8 cellular contexts compared by ENCODE assay signal in genomic region chr15:58931985-58932384, GRCh38. TPM values are rescaled to one million over a fixed set of nuclear protein-coding genes. Genes with fewer than 3 reads are reported as not detected.
DNase-seq lines count a peak whose midpoint lies in the region; ATAC-seq, FAIRE-seq and TF ChIP-seq lines count a peak whose summit lies in the region.

No MANE protein-coding gene starts in this region.

- peak overlapping the region; percentile 99 to 100 for H3K9ac ChIP-seq in mucosa of rectum (ENCODE audit: low read depth in 1 of 2, low read length in 2 of 2)

- peak in 1 of 2 donors; percentile 13 for DNase-seq in activated T-cell treated with anti-CD3 and anti-CD28 coated beads, Interleukin-2, amount 50 U/mL, for 72 hours
- DNase-seq in activated T-cell treated with anti-CD3 and anti-CD28 coated beads, Interleukin-2, amount 50 U/mL, for 48 hours, result no peak
- no peak for DNase-seq in RCC 7860 (ENCODE audit: low spot score)
- no peak for DNase-seq in dorsolateral prefrontal cortex
- DNase-seq in stimulated activated CD4-positive, alpha-beta T cell treated with anti-CD3 and anti-CD28 coated beads, Interleukin-2, amount 100 ng/mL, for 48 hours, result no peak

- FAIRE-seq in RCC 7860 (lab: Jason Lieb, UNC), result peak; percentile 5

- H3K9me3 Mint-ChIP-seq in activated T-cell treated with anti-CD3 and anti-CD28 coated beads, Interleukin-2, amount 50 U/mL, for 72 hours, result no peaks in the 10 kb centered on the region

- peak overlapping the region; percentile 53 to 97 (median 82) for H3K4me3 ChIP-seq in dorsolateral prefrontal cortex
- H3K4me3 ChIP-seq in mucosa of rectum (ENCODE audit: low read length in 2 of 2), result peak overlapping the region; percentile 98 to 99

- no peaks in the 10 kb centered on the region for H3K27me3 ChIP-seq in dorsolateral prefrontal cortex
- no peaks in the 10 kb centered on the region for H3K27me3 ChIP-seq in mucosa of rectum (ENCODE audit: control insufficient read depth in 2 of 2, insufficient read depth in 2 of 2, low read length in 2 of 2)

- intact Hi-C loops in dorsolateral prefrontal cortex (cut with DNase I), result loop anchor here (5.0 to 10.0 kb wide), 3 partner anchors 247 to 707 kb away; no protein-coding TSS in a partner anchor

- peaks cover 25% of the 10 kb centered on the region for H3K4me1 Mint-ChIP-seq in activated T-cell treated with anti-CD3 and anti-CD28 coated beads, Interleukin-2, amount 50 U/mL, for 72 hours (ENCODE audit: low read depth)

- ATAC-seq in activated T-cell treated with anti-CD3 and anti-CD28 coated beads, Interleukin-2, amount 50 U/mL, for 72 hours (replicated peaks in 1 of 2), result no peak
- ATAC-seq in GM18519 (IDR thresholded peaks at IDR 0.05; ENCODE audit: low FRiP score, unreplicated experiment), result no peak
- ATAC-seq in HG03025 (IDR thresholded peaks at IDR 0.05; ENCODE audit: low FRiP score, unreplicated experiment), result no peak

- H3K4me1 ChIP-seq in mucosa of rectum (ENCODE audit: control insufficient read depth in 2 of 2, insufficient read depth in 2 of 2, low read length in 2 of 2), result peaks cover 3 to 21% of the 10 kb centered on the region in 2 donors

- H3K27ac ChIP-seq in dorsolateral prefrontal cortex (peak overlapping the region in 58 of 59 donors; percentile 20 to 100 (median 99)), mucosa of rectum (ENCODE audit: low read depth in 2 of 2, low read length in 2 of 2) (peak overlapping the region; percentile 99)

- H3K27me3 Mint-ChIP-seq in activated T-cell treated with anti-CD3 and anti-CD28 coated beads, Interleukin-2, amount 50 U/mL, for 72 hours (ENCODE audit: low read depth), result no peaks in the 10 kb centered on the region

- H3K36me3 Mint-ChIP-seq in activated T-cell treated with anti-CD3 and anti-CD28 coated beads, Interleukin-2, amount 50 U/mL, for 72 hours (ENCODE audit: insufficient read depth in 2 of 2), result peaks cover 0 to 18% of the 10 kb centered on the region in 2 donors

- peak overlapping the region; percentile 92 to 98 for H3K4me3 Mint-ChIP-seq in activated T-cell treated with anti-CD3 and anti-CD28 coated beads, Interleukin-2, amount 50 U/mL, for 72 hours

- no peaks in the 10 kb centered on the region for H3K9me3 ChIP-seq in mucosa of rectum (ENCODE audit: control insufficient read depth in 2 of 2, low read length in 2 of 2)

- peaks cover 19 to 23% of the 10 kb centered on the region in 2 donors for H3K36me3 ChIP-seq in mucosa of rectum (ENCODE audit: control insufficient read depth in 2 of 2, insufficient read depth in 2 of 2, low read length in 2 of 2)

- TF ChIP-seq CTCF in dorsolateral prefrontal cortex (IDR thresholded peaks at IDR 0.05 in 54 of 56, conservative IDR thresholded peaks at IDR 0.05 in 2 of 56; ENCODE audit: low read depth in 1 of 56, partially characterized antibody in 56 of 56), result no peak

- peak overlapping the region; percentile 100 for H3K27ac Mint-ChIP-seq in activated T-cell treated with anti-CD3 and anti-CD28 coated beads, Interleukin-2, amount 50 U/mL, for 72 hours

RNA-seq across cellular contexts. Expression of gene SLTM, which starts 1.5 kb away (rescaled TPM):
- total RNA-seq in activated T-cell treated with anti-CD3 and anti-CD28 coated beads, Interleukin-2, amount 50 U/mL, for 72 hours, result 100 to 1,000 TPM; 114 to 115 TPM
- 100 to 1,000 TPM in 31 of 120 experiments, 10 to 100 TPM in 89; 60.6 to 122 (median 90.8) TPM for total RNA-seq in dorsolateral prefrontal cortex

RNA-seq across cellular contexts. Expression of gene RNF111, which starts 55.5 kb away (rescaled TPM):
- 10 to 100 TPM; 27.9 to 30.4 TPM for total RNA-seq in activated T-cell treated with anti-CD3 and anti-CD28 coated beads, Interleukin-2, amount 50 U/mL, for 72 hours
- total RNA-seq in dorsolateral prefrontal cortex, result 10 to 100 TPM; 46.8 to 85.1 (median 63.3) TPM
